Comparison of ENCODE assay signal across 9 cellular contexts in the genomic region with DNA sequence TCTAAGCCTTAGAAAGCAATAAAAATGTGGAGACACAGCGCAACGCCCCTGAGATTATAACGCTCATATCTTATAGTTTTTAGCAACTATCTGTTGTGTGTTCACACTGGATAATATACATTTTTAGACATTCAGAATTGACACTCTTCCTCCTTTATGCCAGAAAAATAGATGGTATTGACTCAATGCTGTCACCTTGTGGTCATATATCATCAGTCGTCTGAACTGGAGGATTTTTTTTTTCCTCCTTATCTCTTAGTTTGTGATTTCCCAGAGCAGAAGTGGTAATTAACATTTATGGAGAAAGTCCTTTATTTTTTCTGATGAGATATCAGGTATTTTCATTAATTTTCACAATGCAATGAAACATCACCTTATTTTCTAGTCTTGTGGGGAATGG.
A peak's percentile ranks its signal among the peaks of the same experiment; 100 is the strongest.
DNase-seq lines count a peak whose midpoint lies in the region; FAIRE-seq and TF ChIP-seq lines count a peak whose summit lies in the region.
"Had no signal": no experiment of that assay in that cellular context is flagged by ENCODE, and none has a peak within 500 bp of the region (broad histone marks: within the 10 kb centered on the region; RNA-seq: fewer than 3 reads in every experiment).

No MANE protein-coding gene starts in this region.

- no TSS peak for BruUV-seq in endothelial cell of umbilical vein (replicated peaks; lab: Mats Ljungman, UMichigan)

- FAIRE-seq in endothelial cell of umbilical vein (lab: Jason Lieb, UNC) = no peak

- no peak overlapping the region for H3K27ac ChIP-seq in endothelial cell of umbilical vein (ENCODE audit: insufficient read depth, low read depth, low read length)

- dilution Hi-C loops in endothelial cell of umbilical vein (cut with MboI; ENCODE audit: extremely low pct_ligation_motif_present, low sequenced_read_pairs) = no loop called here

- H3K9me3 ChIP-seq in endothelial cell of umbilical vein (replicated peaks; ENCODE audit: control insufficient read depth, insufficient read depth, low read length) = no peaks in the 10 kb centered on the region

- DNase-seq in NCI-H1417 (lab: John Stamatoyannopoulos, UW) = peak in 2 of 3 experiments; percentile 33 to 48
- DNase-seq in NCI-H1417 treated with DMSO at 0.1 percent for 48 hours (lab: John Stamatoyannopoulos, UW) = no peak
- peak; percentile 14 for DNase-seq in NCI-H69 (lab: John Stamatoyannopoulos, UW)
- peak; percentile 15 for DNase-seq in endothelial cell of umbilical vein (ENCODE audit: low read depth, low spot score)
- peak; percentile 15 for DNase-seq in retina
- no peak for DNase-seq in NCI-H226
- DNase-seq in effector CD4-positive, alpha-beta T cell = no peak
- no peak for DNase-seq in NCI-H128 (lab: John Stamatoyannopoulos, UW; ENCODE audit: unreplicated experiment)

- H3K36me3 ChIP-seq in endothelial cell of umbilical vein (ENCODE audit: control insufficient read depth in 2 of 2, extremely low read depth in 1 of 2, insufficient read depth in 2 of 2, low read length in 2 of 2) = no peaks in the 10 kb centered on the region

- no peaks in the 10 kb centered on the region for H3K79me2 ChIP-seq in endothelial cell of umbilical vein (ENCODE audit: control insufficient read depth, insufficient read depth, low read length)

- H3K4me3 ChIP-seq in endothelial cell of umbilical vein (replicated peaks in 1 of 3; ENCODE audit: insufficient read depth in 1 of 3, low read depth in 1 of 3, low read length in 3 of 3) = no peak overlapping the region
- H3K4me3 ChIP-seq: lung had no signal

- intact Hi-C loops in endothelial cell of umbilical vein (cut with micrococcal nuclease) = no loop called here

- POLR2A ChIA-PET in endothelial cell of umbilical vein (lab: Charles Lee) = no interaction called here

- no peak for TF ChIP-seq POLR2A in endothelial cell of umbilical vein (IDR thresholded peaks at IDR 0.05; ENCODE audit: low read depth, low read length)

- H2AFZ ChIP-seq in endothelial cell of umbilical vein (ENCODE audit: low read depth, low read length) = no peak overlapping the region

- no peaks in the 10 kb centered on the region for H3K9me1 ChIP-seq in endothelial cell of umbilical vein (replicated peaks; ENCODE audit: control insufficient read depth, extremely low read depth, insufficient read depth, low read length)

- H3K9ac ChIP-seq in endothelial cell of umbilical vein (replicated peaks; ENCODE audit: extremely low read depth, insufficient read depth, low read length) = no peak overlapping the region

- peaks cover under 1% of the 10 kb centered on the region for H4K20me1 ChIP-seq in endothelial cell of umbilical vein (replicated peaks; ENCODE audit: control insufficient read depth, extremely low read depth, insufficient read depth, low read length)

- CTCF ChIA-PET in endothelial cell of umbilical vein (lab: Charles Lee) = no interaction called here

- no peak overlapping the region for H3K4me2 ChIP-seq in endothelial cell of umbilical vein (ENCODE audit: insufficient read depth, low read length)

- H3K4me1 ChIP-seq in endothelial cell of umbilical vein (ENCODE audit: control insufficient read depth, extremely low read depth, insufficient read depth, low read length) = no peaks in the 10 kb centered on the region

- no peaks in the 10 kb centered on the region for H3K27me3 ChIP-seq in endothelial cell of umbilical vein (ENCODE audit: control insufficient read depth in 2 of 2, insufficient read depth in 2 of 2, low read length in 2 of 2)

- peak; percentile 11 to 24 for TF ChIP-seq CTCF in endothelial cell of umbilical vein (IDR thresholded peaks at IDR 0.05; ENCODE audit: extremely low read depth in 1 of 2, insufficient read depth in 1 of 2, low read depth in 1 of 2, low read length in 2 of 2)

TF ChIP-seq in endothelial cell of umbilical vein, 7 proteins besides CTCF, POLR2A, EP300 and RAD21:
- TF ChIP-seq POLR2AphosphoS5 (IDR thresholded peaks at IDR 0.05; ENCODE audit: insufficient read depth, low read depth, low read length) (no peak), MYC (IDR thresholded peaks at IDR 0.05; ENCODE audit: low read depth, low read length) (no peak), EZH2 (IDR thresholded peaks at IDR 0.05; ENCODE audit: borderline replicate concordance, low read depth, low read length, severe bottlenecking) (no peak), GATA2 (IDR thresholded peaks at IDR 0.05; ENCODE audit: insufficient read depth, insufficient read length, low read depth, low read length) (no peak), FOS (IDR thresholded peaks at IDR 0.05; ENCODE audit: borderline replicate concordance, insufficient read depth, low read length) (no peak), JUN (IDR thresholded peaks at IDR 0.05; ENCODE audit: borderline replicate concordance, insufficient read depth, insufficient read length, low read depth) (no peak)
- TF ChIP-seq, protein P1, sequence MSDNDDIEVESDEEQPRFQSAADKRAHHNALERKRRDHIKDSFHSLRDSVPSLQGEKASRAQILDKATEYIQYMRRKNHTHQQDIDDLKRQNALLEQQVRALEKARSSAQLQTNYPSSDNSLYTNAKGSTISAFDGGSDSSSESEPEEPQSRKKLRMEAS (IDR thresholded peaks at IDR 0.05; ENCODE audit: insufficient read depth, insufficient read length) = no peak

Comparison
In these comparisons a context has a peak if more than half of its experiments do, and no peak if none do; other contexts are left out.
1. DNase-seq: peak in NCI-H1417 (2 of 3), NCI-H69 (single experiment), endothelial cell of umbilical vein (single experiment) and retina (single experiment); none in NCI-H1417 treated with DMSO at 0.1 percent for 48 hours (single experiment), NCI-H226 (single experiment), effector CD4-positive, alpha-beta T cell (single experiment) and NCI-H128 (single experiment).